Comparison of ENCODE assay signal across 11 cellular contexts in the genomic region with DNA sequence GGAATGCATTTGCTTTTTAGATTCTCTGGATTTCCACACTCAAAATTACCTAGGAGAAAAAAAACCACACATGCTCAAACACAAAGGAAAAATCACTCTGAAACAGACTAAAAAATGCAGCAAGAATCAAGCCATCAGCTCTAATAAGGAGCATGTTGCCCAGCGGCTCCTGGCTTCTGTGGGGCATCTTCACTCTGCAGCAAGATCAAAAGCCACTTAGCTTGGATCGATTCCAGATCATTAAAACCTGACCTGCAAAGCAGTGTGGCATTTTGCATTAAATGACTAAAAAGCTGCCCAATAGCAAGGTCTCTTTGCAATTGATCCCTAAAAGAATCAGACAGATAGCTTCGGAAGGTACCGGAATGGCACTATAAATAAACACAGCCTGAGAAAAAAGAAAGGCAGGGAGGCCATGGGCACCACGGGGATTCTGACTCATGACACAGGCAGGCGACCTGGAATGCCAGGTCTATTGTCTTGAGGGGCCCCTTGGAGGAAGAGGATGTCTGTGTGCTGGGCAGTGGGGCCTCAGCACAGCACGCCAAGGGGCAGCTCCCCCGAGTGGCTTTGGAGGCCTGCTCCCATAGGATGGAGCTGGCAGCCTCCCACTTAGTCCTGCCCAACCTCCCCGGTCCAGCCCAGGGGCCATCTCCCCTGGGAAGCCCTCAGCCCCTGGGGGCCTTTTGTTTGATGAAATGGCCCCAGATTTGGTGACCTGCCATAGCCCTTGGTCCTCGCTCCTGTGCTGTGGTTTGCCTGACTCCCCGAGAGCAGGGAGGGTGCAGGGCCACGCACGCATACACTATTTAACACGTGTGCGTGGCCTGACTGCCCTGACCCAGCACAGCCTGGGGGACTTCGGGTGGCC. TPM values are rescaled to one million over a fixed set of nuclear protein-coding genes. Genes with fewer than 3 reads are reported as not detected.
DNase-seq lines count a peak whose midpoint lies in the region; ATAC-seq and TF ChIP-seq lines count a peak whose summit lies in the region.
"Had no signal": no experiment of that assay in that cellular context is flagged by ENCODE, and none has a peak within 500 bp of the region (broad histone marks: within the 10 kb centered on the region; RNA-seq: fewer than 3 reads in every experiment).

No MANE protein-coding gene starts in this region.

- no peaks in the 10 kb centered on the region for H3K27me3 Mint-ChIP-seq in activated CD4-positive, alpha-beta T cell treated with anti-CD3 and anti-CD28 coated beads for 36 hours
- no peaks in the 10 kb centered on the region for H3K27me3 Mint-ChIP-seq in activated CD4-positive, alpha-beta T cell treated with anti-CD3 and anti-CD28 coated beads, Interleukin-2, amount 10 ng/mL, durations not matched to agents 7 days and 5 days
- H3K27me3 Mint-ChIP-seq in T-helper 2 cell treated with Interferon-gamma antibody and Interleukin-4, amounts not matched to agents 5 μg/mL and 100 μg/mL, for 36 hours (ENCODE audit: low read depth): no peaks in the 10 kb centered on the region

- H3K4me1 ChIP-seq in adipocyte (ENCODE audit: control insufficient read depth, insufficient read depth, low read length): peaks cover 28% of the 10 kb centered on the region
- H3K4me1 ChIP-seq in right atrium auricular region: peaks cover 0 to 41% of the 10 kb centered on the region in 2 donors

- H3K4me3 ChIP-seq in adipocyte (ENCODE audit: low read length): no peak overlapping the region
- H3K4me3 ChIP-seq in right atrium auricular region: no peak overlapping the region
- H3K4me3 ChIP-seq: tibial artery had no signal

- no peak for TF ChIP-seq CTCF in right atrium auricular region (IDR thresholded peaks at IDR 0.05)

- H3K36me3 ChIP-seq in adipocyte (ENCODE audit: control insufficient read depth, insufficient read depth, low read length, severe bottlenecking) (peaks cover 81% of the 10 kb centered on the region), right atrium auricular region (peaks cover 82% of the 10 kb centered on the region)

- H3K27me3 ChIP-seq in adipocyte (replicated peaks; ENCODE audit: control insufficient read depth, insufficient read depth, low read length) (no peaks in the 10 kb centered on the region), right atrium auricular region (no peaks in the 10 kb centered on the region)
- H3K27me3 ChIP-seq: tibial artery had no signal

- POLR2A ChIA-PET in activated CD4-positive, alpha-beta T cell treated with anti-CD3 and anti-CD28 coated beads for 36 hours (lab: Charles Lee): no interaction called here
- POLR2A ChIA-PET in activated CD4-positive, alpha-beta T cell treated with anti-CD3 and anti-CD28 coated beads, Interleukin-2, amount 10 ng/mL, durations not matched to agents 7 days and 5 days (lab: Charles Lee): no interaction called here

- H3K9ac ChIP-seq in adipocyte (ENCODE audit: low read length): no peak overlapping the region

- DNase-seq in activated CD4-positive, alpha-beta T cell treated with anti-CD3 and anti-CD28 coated beads for 36 hours: no peak
- no peak for DNase-seq in activated CD4-positive, alpha-beta T cell treated with anti-CD3 and anti-CD28 coated beads, Interleukin-2, amount 10 ng/mL, durations not matched to agents 7 days and 5 days
- peak; percentile 65 for DNase-seq in adipocyte (ENCODE audit: low read depth)
- DNase-seq in right atrium auricular region (ENCODE audit: low spot score): no peak
- no peak for DNase-seq in dedifferentiated amniotic fluid mesenchymal stem cell (ENCODE audit: extremely low spot score)
- no peak for DNase-seq in T-helper 2 cell treated with Interferon-gamma antibody and Interleukin-4, amounts not matched to agents 5 μg/mL and 100 μg/mL, for 36 hours (ENCODE audit: low spot score)
- no peak for DNase-seq in T-helper 9 cell
- DNase-seq: activated effector memory CD4-positive, alpha-beta T cell treated with Interleukin-2 at 50 U/mL for 16 hours; NCI-H1417 treated with DMSO at 0.1 percent for 48 hours; tibial artery had no signal

- peak overlapping the region; percentile 24 for H3K27ac Mint-ChIP-seq in activated CD4-positive, alpha-beta T cell treated with anti-CD3 and anti-CD28 coated beads for 36 hours
- no peak overlapping the region for H3K27ac Mint-ChIP-seq in activated CD4-positive, alpha-beta T cell treated with anti-CD3 and anti-CD28 coated beads, Interleukin-2, amount 10 ng/mL, durations not matched to agents 7 days and 5 days
- no peak overlapping the region for H3K27ac Mint-ChIP-seq in T-helper 2 cell treated with Interferon-gamma antibody and Interleukin-4, amounts not matched to agents 5 μg/mL and 100 μg/mL, for 36 hours

- no peak overlapping the region for H3K4me3 Mint-ChIP-seq in activated CD4-positive, alpha-beta T cell treated with anti-CD3 and anti-CD28 coated beads for 36 hours
- no peak overlapping the region for H3K4me3 Mint-ChIP-seq in activated CD4-positive, alpha-beta T cell treated with anti-CD3 and anti-CD28 coated beads, Interleukin-2, amount 10 ng/mL, durations not matched to agents 7 days and 5 days
- no peak overlapping the region for H3K4me3 Mint-ChIP-seq in T-helper 2 cell treated with Interferon-gamma antibody and Interleukin-4, amounts not matched to agents 5 μg/mL and 100 μg/mL, for 36 hours

- ATAC-seq in activated CD4-positive, alpha-beta T cell treated with anti-CD3 and anti-CD28 coated beads for 36 hours: no peak

- H3K9me3 Mint-ChIP-seq in activated CD4-positive, alpha-beta T cell treated with anti-CD3 and anti-CD28 coated beads for 36 hours (ENCODE audit: low read depth): no peaks in the 10 kb centered on the region
- no peaks in the 10 kb centered on the region for H3K9me3 Mint-ChIP-seq in activated CD4-positive, alpha-beta T cell treated with anti-CD3 and anti-CD28 coated beads, Interleukin-2, amount 10 ng/mL, durations not matched to agents 7 days and 5 days
- no peaks in the 10 kb centered on the region for H3K9me3 Mint-ChIP-seq in T-helper 2 cell treated with Interferon-gamma antibody and Interleukin-4, amounts not matched to agents 5 μg/mL and 100 μg/mL, for 36 hours

- H3K9me3 ChIP-seq in adipocyte (ENCODE audit: control insufficient read depth, low read length) (no peaks in the 10 kb centered on the region), right atrium auricular region (no peaks in the 10 kb centered on the region)
- H3K9me3 ChIP-seq: tibial artery had no signal

- H3K4me1 Mint-ChIP-seq in activated CD4-positive, alpha-beta T cell treated with anti-CD3 and anti-CD28 coated beads for 36 hours: peaks cover 23% of the 10 kb centered on the region
- peaks cover 31% of the 10 kb centered on the region for H3K4me1 Mint-ChIP-seq in activated CD4-positive, alpha-beta T cell treated with anti-CD3 and anti-CD28 coated beads, Interleukin-2, amount 10 ng/mL, durations not matched to agents 7 days and 5 days
- peaks cover 20% of the 10 kb centered on the region for H3K4me1 Mint-ChIP-seq in T-helper 2 cell treated with Interferon-gamma antibody and Interleukin-4, amounts not matched to agents 5 μg/mL and 100 μg/mL, for 36 hours (ENCODE audit: low read depth)

- peaks cover 56% of the 10 kb centered on the region for H3K36me3 Mint-ChIP-seq in activated CD4-positive, alpha-beta T cell treated with anti-CD3 and anti-CD28 coated beads for 36 hours (ENCODE audit: low read depth)
- peaks cover 66% of the 10 kb centered on the region for H3K36me3 Mint-ChIP-seq in activated CD4-positive, alpha-beta T cell treated with anti-CD3 and anti-CD28 coated beads, Interleukin-2, amount 10 ng/mL, durations not matched to agents 7 days and 5 days (ENCODE audit: low read depth)
- H3K36me3 Mint-ChIP-seq in T-helper 2 cell treated with Interferon-gamma antibody and Interleukin-4, amounts not matched to agents 5 μg/mL and 100 μg/mL, for 36 hours (ENCODE audit: low read depth): peaks cover 75% of the 10 kb centered on the region

- H3K27ac ChIP-seq in right atrium auricular region (peak overlapping the region; percentile 39 to 53), temporal lobe (ENCODE audit: low read depth, low read length) (peak overlapping the region; percentile 18)
- H3K27ac ChIP-seq: tibial artery had no signal

- intact Hi-C loops in activated CD4-positive, alpha-beta T cell treated with anti-CD3 and anti-CD28 coated beads for 36 hours (cut with DNase I, micrococcal nuclease): no loop called here

- CTCF ChIA-PET in activated CD4-positive, alpha-beta T cell treated with anti-CD3 and anti-CD28 coated beads for 36 hours (lab: Charles Lee): interaction anchor here (3.0 kb wide), 1 partner anchor 10 kb away, joined by 10 read pairs; no protein-coding TSS in a partner anchor
- CTCF ChIA-PET in activated CD4-positive, alpha-beta T cell treated with anti-CD3 and anti-CD28 coated beads, Interleukin-2, amount 10 ng/mL, durations not matched to agents 7 days and 5 days (lab: Charles Lee): interaction anchor here (1.9 to 2.6 kb wide), 2 partner anchors 10 kb away, joined by 5 to 10 read pairs; no protein-coding TSS in a partner anchor

RNA-seq across cellular contexts. Expression of gene LEMD2, which starts 7.6 kb away (rescaled TPM):
- total RNA-seq in activated CD4-positive, alpha-beta T cell treated with anti-CD3 and anti-CD28 coated beads for 36 hours: 10 to 100 TPM; 55.2 to 61.5 TPM
- 10 to 100 TPM; 73.1 to 74.1 TPM for total RNA-seq in activated CD4-positive, alpha-beta T cell treated with anti-CD3 and anti-CD28 coated beads, Interleukin-2, amount 10 ng/mL, durations not matched to agents 7 days and 5 days
- total RNA-seq in right atrium auricular region (10 to 100 TPM; 25.9 to 28.1 TPM), temporal lobe (23.6 TPM)

RNA-seq across cellular contexts. Expression of gene MLN, which starts 22.5 kb away (rescaled TPM):
- total RNA-seq in activated CD4-positive, alpha-beta T cell treated with anti-CD3 and anti-CD28 coated beads for 36 hours: not detected
- total RNA-seq in activated CD4-positive, alpha-beta T cell treated with anti-CD3 and anti-CD28 coated beads, Interleukin-2, amount 10 ng/mL, durations not matched to agents 7 days and 5 days: not detected
- total RNA-seq in right atrium auricular region: not detected
- total RNA-seq in temporal lobe: not detected

RNA-seq across cellular contexts. Expression of gene IP6K3, which starts 34.6 kb away (rescaled TPM):
- total RNA-seq in activated CD4-positive, alpha-beta T cell treated with anti-CD3 and anti-CD28 coated beads for 36 hours: not detected
- total RNA-seq in activated CD4-positive, alpha-beta T cell treated with anti-CD3 and anti-CD28 coated beads, Interleukin-2, amount 10 ng/mL, durations not matched to agents 7 days and 5 days: not detected
- total RNA-seq in right atrium auricular region: 10 to 100 TPM; 17.3 to 29.9 TPM
- not detected for total RNA-seq in temporal lobe

Comparison
In these comparisons a context has a peak if more than half of its experiments do, and no peak if none do; other contexts are left out.
1. RNA of gene IP6K3, which starts 34.6 kb away (total RNA-seq): 17.3 to 29.9 TPM in right atrium auricular region; not detected in activated CD4-positive, alpha-beta T cell treated with anti-CD3 and anti-CD28 coated beads for 36 hours, not detected in activated CD4-positive, alpha-beta T cell treated with anti-CD3 and anti-CD28 coated beads, Interleukin-2, amount 10 ng/mL, durations not matched to agents 7 days and 5 days and not detected in temporal lobe (single experiment); every median in the first group is over 10 times any median in the second.